Comparison of ENCODE assay signal across 8 cellular contexts in genomic region chr6:144334150-144334708, GRCh38. TPM values are rescaled to one million over a fixed set of nuclear protein-coding genes. Genes with fewer than 3 reads are reported as not detected.
DNase-seq lines count a peak whose midpoint lies in the region; ATAC-seq and TF ChIP-seq lines count a peak whose summit lies in the region.

No MANE protein-coding gene starts in this region.

- peaks cover 36% of the 10 kb centered on the region for H3K4me1 ChIP-seq in DND-41 (ENCODE audit: insufficient read depth, low read length)
- H3K4me1 ChIP-seq in MM.1S (ENCODE audit: low read length): peaks cover 40% of the 10 kb centered on the region

- no peaks in the 10 kb centered on the region for H3K36me3 ChIP-seq in DND-41 (ENCODE audit: insufficient read depth, low read length)
- H3K36me3 ChIP-seq in MM.1S (replicated peaks; ENCODE audit: insufficient read depth, low read length): no peaks in the 10 kb centered on the region

- H2AFZ ChIP-seq in DND-41 (ENCODE audit: low read depth, low read length) (peak overlapping the region; percentile 84), MM.1S (ENCODE audit: low read length) (0 out of 2 replicates have a peak overlapping the region, but pooled peaks have one; percentile 27)

- H3K27ac Mint-ChIP-seq in activated T-cell treated with anti-CD3 and anti-CD28 coated beads, Interleukin-2, amount 50 U/mL, for 24 hours: peak overlapping the region; percentile 85
- H3K27ac Mint-ChIP-seq in natural killer cell: peak overlapping the region; percentile 97 to 99

- peak overlapping the region; percentile 57 for H3K9ac ChIP-seq in DND-41 (ENCODE audit: low read depth, low read length)
- H3K9ac ChIP-seq in MM.1S (ENCODE audit: low read length): peak overlapping the region; percentile 60

- DNase-seq in DND-41 (peak; percentile 89), MM.1S (peak; percentile 80), natural killer cell (peak; percentile 67), NCI-H1436 treated with DMSO at 0.1 percent for 48 hours (lab: John Stamatoyannopoulos, UW) (no peak), NCI-H187 treated with DMSO at 0.1 percent for 48 hours (lab: John Stamatoyannopoulos, UW) (no peak), amygdala (lab: John Stamatoyannopoulos, UW) (no peak)
- peak; percentile 73 for DNase-seq in activated T-cell treated with anti-CD3 and anti-CD28 coated beads, Interleukin-2, amount 50 U/mL, for 24 hours

- H3K9me3 Mint-ChIP-seq in activated T-cell treated with anti-CD3 and anti-CD28 coated beads, Interleukin-2, amount 50 U/mL, for 24 hours: no peaks in the 10 kb centered on the region
- H3K9me3 Mint-ChIP-seq in natural killer cell: no peaks in the 10 kb centered on the region

- peak; percentile 40 for TF ChIP-seq CTCF in DND-41 (IDR thresholded peaks at IDR 0.05; ENCODE audit: borderline replicate concordance, extremely low read depth, low read length, poor library complexity, severe bottlenecking)
- no peak for TF ChIP-seq CTCF in MM.1S (IDR thresholded peaks at IDR 0.05; ENCODE audit: low read length)
- no peak for TF ChIP-seq CTCF in natural killer cell (IDR thresholded peaks at IDR 0.05)

- H3K4me3 Mint-ChIP-seq in activated T-cell treated with anti-CD3 and anti-CD28 coated beads, Interleukin-2, amount 50 U/mL, for 24 hours: peak overlapping the region; percentile 70
- peak overlapping the region; percentile 87 for H3K4me3 Mint-ChIP-seq in natural killer cell

- H3F3A ChIP-seq in MM.1S (ENCODE audit: insufficient read depth, low read length): peaks cover 21% of the 10 kb centered on the region

- peaks cover 50% of the 10 kb centered on the region for H3K4me1 Mint-ChIP-seq in activated T-cell treated with anti-CD3 and anti-CD28 coated beads, Interleukin-2, amount 50 U/mL, for 24 hours (ENCODE audit: low read depth)
- peaks cover 83 to 84% of the 10 kb centered on the region in 2 donors for H3K4me1 Mint-ChIP-seq in natural killer cell

- intact Hi-C loops in natural killer cell (cut with micrococcal nuclease): loop anchor here (1.0 to 2.0 kb wide), 4 partner anchors 10 to 47 kb away; no protein-coding TSS in a partner anchor

- peak; percentile 93 for ATAC-seq in DND-41 (ENCODE audit: insufficient read depth, low read depth)
- peak; percentile 71 for ATAC-seq in GM21529 (IDR thresholded peaks at IDR 0.05; ENCODE audit: unreplicated experiment)
- ATAC-seq in natural killer cell: peak; percentile 85 to 91 (median 88)

- H3K36me3 Mint-ChIP-seq in activated T-cell treated with anti-CD3 and anti-CD28 coated beads, Interleukin-2, amount 50 U/mL, for 24 hours (ENCODE audit: low read depth): no peaks in the 10 kb centered on the region
- no peaks in the 10 kb centered on the region for H3K36me3 Mint-ChIP-seq in natural killer cell

- H3K27me3 ChIP-seq in DND-41 (ENCODE audit: insufficient read depth, low read length, poor library complexity): no peaks in the 10 kb centered on the region
- H3K27me3 ChIP-seq in MM.1S (replicated peaks; ENCODE audit: insufficient read depth, low read length): no peaks in the 10 kb centered on the region

- no peaks in the 10 kb centered on the region for H3K9me2 ChIP-seq in MM.1S (replicated peaks; ENCODE audit: insufficient read depth, low read length)

- H3K4me2 ChIP-seq in DND-41 (ENCODE audit: insufficient read depth, low read length): peak overlapping the region; percentile 85
- peak overlapping the region; percentile 80 for H3K4me2 ChIP-seq in MM.1S (ENCODE audit: low read depth, low read length)

- H3K27ac ChIP-seq in DND-41 (ENCODE audit: low read length) (peak overlapping the region; percentile 86), MM.1S (ENCODE audit: low read length) (peak overlapping the region; percentile 95)

- no peaks in the 10 kb centered on the region for H3K27me3 Mint-ChIP-seq in activated T-cell treated with anti-CD3 and anti-CD28 coated beads, Interleukin-2, amount 50 U/mL, for 24 hours
- H3K27me3 Mint-ChIP-seq in natural killer cell (ENCODE audit: low read depth in 2 of 2): no peaks in the 10 kb centered on the region

- H3K4me3 ChIP-seq in DND-41 (ENCODE audit: low read depth in 1 of 2, low read length in 2 of 2) (peak overlapping the region; percentile 15 to 63; a peak in 3 of 4 replicates), MM.1S (ENCODE audit: low read length) (peak overlapping the region; percentile 50)

- H3K79me2 ChIP-seq in DND-41 (ENCODE audit: insufficient read depth, low read length): peaks cover 53% of the 10 kb centered on the region
- H3K79me2 ChIP-seq in MM.1S (ENCODE audit: low read length): no peaks in the 10 kb centered on the region

- H3K9me3 ChIP-seq in DND-41 (ENCODE audit: insufficient read depth, low read length, severe bottlenecking) (no peaks in the 10 kb centered on the region), MM.1S (replicated peaks; ENCODE audit: insufficient read depth, low read length) (no peaks in the 10 kb centered on the region)

- no peaks in the 10 kb centered on the region for H4K20me1 ChIP-seq in DND-41 (ENCODE audit: insufficient read depth, low read length)
- no peaks in the 10 kb centered on the region for H4K20me1 ChIP-seq in MM.1S (ENCODE audit: insufficient read depth, low read length)

RNA-seq across cellular contexts. Expression of gene UTRN, which starts 49.1 kb away (rescaled TPM):
- total RNA-seq in natural killer cell: 100 to 1,000 TPM; 584 to 715 (median 591) TPM

Comparison
In these comparisons a context has a peak if more than half of its experiments do, and no peak if none do; other contexts are left out.
1. DNase-seq: peak in DND-41 (single experiment), MM.1S (single experiment), activated T-cell treated with anti-CD3 and anti-CD28 coated beads, Interleukin-2, amount 50 U/mL, for 24 hours (single experiment) and natural killer cell (single experiment); none in NCI-H1436 treated with DMSO at 0.1 percent for 48 hours (single experiment), NCI-H187 treated with DMSO at 0.1 percent for 48 hours (single experiment) and amygdala (0 of 56).
2. Peak in every context shown above with its lines, with median percentiles within 50 percentile points of each other: ATAC-seq.